ENCODE assay signal across 8 cellular contexts in the genomic region with DNA sequence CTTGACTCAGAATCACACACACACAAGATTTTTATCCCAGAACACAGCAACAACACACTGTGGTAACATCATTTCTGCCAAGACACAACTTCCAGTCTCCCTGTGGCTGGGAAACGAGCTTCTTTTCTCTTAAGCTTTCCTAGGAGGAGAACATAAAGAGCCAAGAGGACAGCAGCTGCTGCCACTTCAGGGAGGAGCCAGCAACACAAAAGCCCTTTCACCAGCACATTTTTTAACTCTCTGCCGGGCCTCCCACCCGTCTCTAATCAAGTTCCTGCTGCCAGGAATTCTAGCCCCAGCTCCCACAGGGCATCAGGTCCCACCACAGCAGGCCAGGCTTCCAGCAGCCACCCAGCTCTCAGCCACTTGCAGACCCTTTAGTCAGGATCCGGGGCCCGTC. TPM values are rescaled to one million over a fixed set of nuclear protein-coding genes. Genes with fewer than 3 reads are reported as not detected.
A peak's percentile ranks its signal among the peaks of the same experiment; 100 is the strongest.
DNase-seq lines count a peak whose midpoint lies in the region; ATAC-seq and TF ChIP-seq lines count a peak whose summit lies in the region.

No MANE protein-coding gene starts in this region.

- H3K4me2 ChIP-seq in mammary epithelial cell (ENCODE audit: insufficient read depth, low read depth, low read length): peak overlapping the region; percentile 73

- H3K9ac ChIP-seq in HUES64 (ENCODE audit: low read depth, low read length) (peak overlapping the region; percentile 34; the same call in 1 of the 2 replicates), mammary epithelial cell (ENCODE audit: insufficient read depth, low read length) (peak overlapping the region; percentile 52)

- 15% methylated on average over 5 of the region's 5 CpGs for WGBS in HUES64
- WGBS in mammary epithelial cell (ENCODE audit: low coverage, missing lambda C conversion rate): 4% methylated on average over 5 of the region's 5 CpGs

- dilution Hi-C loops in mammary epithelial cell (cut with HindIII; ENCODE audit: low sequenced_read_pairs): loop anchor here (5.0 kb wide), 1 partner anchor 44 kb away; no protein-coding TSS in a partner anchor

- H3K4me3 ChIP-seq in HUES64 (ENCODE audit: low read length) (peak overlapping the region; percentile 13), mammary epithelial cell (replicated peaks in 1 of 3; ENCODE audit: insufficient read depth in 1 of 3, low read depth in 2 of 3, low read length in 3 of 3) (peak overlapping the region in 1 of 3 experiments; percentile 12), skeletal muscle cell (ENCODE audit: low read depth, low read length) (peak overlapping the region; percentile 3)

- no peaks in the 10 kb centered on the region for H3K9me3 ChIP-seq in HUES64 (ENCODE audit: insufficient read depth, low read depth, low read length)
- no peaks in the 10 kb centered on the region for H3K9me3 ChIP-seq in mammary epithelial cell (replicated peaks; ENCODE audit: insufficient read depth, low read length)

- peak overlapping the region; percentile 73 for H3K27ac ChIP-seq in HUES64 (ENCODE audit: low read depth, low read length)
- peak overlapping the region; percentile 77 for H3K27ac ChIP-seq in mammary epithelial cell (ENCODE audit: insufficient read depth, low read depth, low read length)

- H4K20me1 ChIP-seq in mammary epithelial cell (ENCODE audit: insufficient read depth, low read length): peaks cover 28% of the 10 kb centered on the region

- DNase-seq in mammary epithelial cell: no peak
- peak; percentile 82 for DNase-seq in iPS-NIHi11 (ENCODE audit: low spot score)
- DNase-seq in skeletal muscle cell (ENCODE audit: low read depth): peak; percentile 60
- DNase-seq in stimulated activated naive CD4-positive, alpha-beta T cell treated with Interleukin-2 at 50 U/mL for 16 hours (lab: John Stamatoyannopoulos, UW): no peak
- DNase-seq in GM13976 (ENCODE audit: low spot score): no peak

- ATAC-seq in HG03521 (IDR thresholded peaks at IDR 0.05; ENCODE audit: unreplicated experiment): no peak
- ATAC-seq in GM18907 (IDR thresholded peaks at IDR 0.05; ENCODE audit: unreplicated experiment): no peak

- H3K27me3 ChIP-seq in HUES64 (ENCODE audit: insufficient read depth, low read length) (no peaks in the 10 kb centered on the region), mammary epithelial cell (ENCODE audit: insufficient read depth, low read length) (no peaks in the 10 kb centered on the region)

- in situ Hi-C loops in mammary epithelial cell (cut with MboI; ENCODE audit: low sequenced_read_pairs in 2 of 2) (no loop called here), GM13976 (cut with MboI; ENCODE audit: low sequenced_read_pairs, unreplicated experiment) (no loop called here)

- CTCF ChIA-PET in mammary epithelial cell (lab: Charles Lee; ENCODE audit: low non-redundant PET): no interaction called here

- H3K79me2 ChIP-seq in mammary epithelial cell (ENCODE audit: insufficient read depth, low read length): peaks cover 100% of the 10 kb centered on the region

- H3K4me1 ChIP-seq in HUES64 (ENCODE audit: insufficient read depth, low read length) (peaks cover 51% of the 10 kb centered on the region), mammary epithelial cell (ENCODE audit: insufficient read depth, low read length) (peaks cover 47% of the 10 kb centered on the region)

- BruUV-seq in mammary epithelial cell (replicated peaks; lab: Mats Ljungman, UMichigan): no TSS peak

- H3K36me3 ChIP-seq in HUES64 (ENCODE audit: insufficient read depth, low read length): peaks cover 59% of the 10 kb centered on the region
- peaks cover 37% of the 10 kb centered on the region for H3K36me3 ChIP-seq in mammary epithelial cell (ENCODE audit: insufficient read depth, low read length)

- intact Hi-C loops in mammary epithelial cell (cut with micrococcal nuclease): no loop called here

- no peak overlapping the region for H2AFZ ChIP-seq in mammary epithelial cell (ENCODE audit: low read depth, low read length)

- no peak for TF ChIP-seq CTCF in mammary epithelial cell (conservative IDR thresholded peaks at IDR 0.05 in 1 of 2, IDR thresholded peaks at IDR 0.05 in 1 of 2; ENCODE audit: extremely low read depth in 1 of 2, insufficient read depth in 1 of 2, low read depth in 1 of 2, low read length in 2 of 2)
- no peak for TF ChIP-seq CTCF in GM13976 (IDR thresholded peaks at IDR 0.05; ENCODE audit: borderline replicate concordance, control extremely low read depth, extremely low read depth, insufficient read depth, missing control alignments)

RNA-seq across cellular contexts. Expression of gene FAT1, which starts 22.4 kb away (rescaled TPM):
- 50.1 TPM for polyA plus RNA-seq in HUES64 (2013, experiment 1 of 2)
- polyA plus RNA-seq in HUES64 (2013, experiment 2 of 2): 58.0 TPM
- 1,000 to 10,000 TPM in 1 of 2 donors, 100 to 1,000 TPM in 1; 773 to 1,267 TPM for total RNA-seq in mammary epithelial cell
- 307 TPM for polyA plus RNA-seq in mammary epithelial cell
- 1,946 TPM for polyA minus RNA-seq in mammary epithelial cell

Comparison
In these comparisons a context has a peak if more than half of its experiments do, and no peak if none do; other contexts are left out.
1. DNase-seq: peak in iPS-NIHi11 (single experiment) and skeletal muscle cell (single experiment); none in mammary epithelial cell (single experiment), stimulated activated naive CD4-positive, alpha-beta T cell treated with Interleukin-2 at 50 U/mL for 16 hours (single experiment) and GM13976 (single experiment).